In the genomic region with DNA sequence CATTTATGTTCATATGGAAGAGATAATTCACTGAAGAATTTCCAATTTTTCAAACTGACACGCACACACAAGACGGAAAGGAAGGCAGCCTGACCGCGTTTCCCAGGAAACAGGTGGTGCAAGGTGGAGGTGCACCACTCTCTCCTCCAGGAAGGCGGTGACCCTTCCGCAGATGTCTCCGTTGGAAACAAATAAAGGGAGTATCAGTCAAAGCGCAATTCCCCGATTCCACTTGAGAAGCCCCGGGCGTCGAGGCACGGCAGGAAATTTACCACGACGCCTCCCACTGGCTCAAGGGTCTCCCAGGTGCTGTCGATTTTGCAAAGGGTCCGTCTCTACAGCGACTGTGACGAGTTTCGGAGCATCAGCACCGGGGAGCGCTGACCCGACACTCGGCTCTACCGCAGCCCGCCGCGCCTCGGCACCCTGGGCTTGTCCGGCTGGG, we compare ENCODE assay signal across 9 cellular contexts. TPM values are rescaled to one million over a fixed set of nuclear protein-coding genes. Genes with fewer than 3 reads are reported as not detected.
DNase-seq lines count a peak whose midpoint lies in the region; ATAC-seq and TF ChIP-seq lines count a peak whose summit lies in the region.
"Had no signal": no experiment of that assay in that cellular context is flagged by ENCODE, and none has a peak within 500 bp of the region (broad histone marks: within the 10 kb centered on the region; RNA-seq: fewer than 3 reads in every experiment).

No MANE protein-coding gene starts in this region.

- no peak overlapping the region for H3K27ac ChIP-seq in smooth muscle cell (ENCODE audit: low read depth)
- H3K27ac ChIP-seq: foreskin keratinocyte had no signal

- no peak for DNase-seq in stimulated activated naive CD8-positive, alpha-beta T cell treated with anti-CD3 and anti-CD28 coated beads, Interleukin-15, Interleukin-2, amounts not matched to agents 100 U/mL and 50 U/mL, for 24 hours
- DNase-seq in WTC11 (ENCODE audit: low spot score), result peak; percentile 39
- peak; percentile 40 for DNase-seq in iPS DF 19.7 (ENCODE audit: low read depth, low spot score)
- DNase-seq in smooth muscle cell (lab: John Stamatoyannopoulos, UW; ENCODE audit: unreplicated experiment), result no peak
- no peak for DNase-seq in Ammon's horn (ENCODE audit: low spot score)
- DNase-seq in ureter (ENCODE audit: low spot score), result no peak

- CTCF ChIA-PET in WTC11 (lab: Charles Lee), result interaction anchor here (0.7 kb wide), 1 partner anchor 59 kb away, joined by 3 read pairs; no protein-coding TSS in a partner anchor

- TF ChIP-seq CTCF in WTC11 (IDR thresholded peaks at IDR 0.05) (no peak), smooth muscle cell (IDR thresholded peaks at IDR 0.05; ENCODE audit: borderline replicate concordance, insufficient read depth, poor library complexity, severe bottlenecking) (no peak)

- peak overlapping the region; percentile 85 for H3K4me3 Mint-ChIP-seq in stimulated activated naive CD8-positive, alpha-beta T cell treated with anti-CD3 and anti-CD28 coated beads, Interleukin-15, Interleukin-2, amounts not matched to agents 100 ng/mL and 50 ng/mL, for 24 hours
- H3K4me3 Mint-ChIP-seq in WTC11, result peak overlapping the region; percentile 87

- POLR2A ChIA-PET in WTC11 (lab: Charles Lee), result no interaction called here

- H3K4me1 Mint-ChIP-seq in stimulated activated naive CD8-positive, alpha-beta T cell treated with anti-CD3 and anti-CD28 coated beads, Interleukin-15, Interleukin-2, amounts not matched to agents 100 ng/mL and 50 ng/mL, for 24 hours (ENCODE audit: low read depth), result peaks cover 29% of the 10 kb centered on the region
- peaks cover 22% of the 10 kb centered on the region for H3K4me1 Mint-ChIP-seq in WTC11

- no peaks in the 10 kb centered on the region for H3K9me3 ChIP-seq in smooth muscle cell (replicated peaks; ENCODE audit: low read depth)

- H3K79me2 ChIP-seq in smooth muscle cell (ENCODE audit: low read depth), result no peaks in the 10 kb centered on the region

- peak overlapping the region; percentile 95 for H2AFZ ChIP-seq in smooth muscle cell (ENCODE audit: low read depth)

- peaks cover 24% of the 10 kb centered on the region for H3K9me3 Mint-ChIP-seq in stimulated activated naive CD8-positive, alpha-beta T cell treated with anti-CD3 and anti-CD28 coated beads, Interleukin-15, Interleukin-2, amounts not matched to agents 100 ng/mL and 50 ng/mL, for 24 hours
- H3K9me3 Mint-ChIP-seq in WTC11, result peaks cover 6% of the 10 kb centered on the region

- peak overlapping the region; percentile 83 for H3K27ac Mint-ChIP-seq in stimulated activated naive CD8-positive, alpha-beta T cell treated with anti-CD3 and anti-CD28 coated beads, Interleukin-15, Interleukin-2, amounts not matched to agents 100 ng/mL and 50 ng/mL, for 24 hours
- no peak overlapping the region; the same call in 1 of the 2 replicates for H3K27ac Mint-ChIP-seq in WTC11

- H3K27me3 Mint-ChIP-seq in stimulated activated naive CD8-positive, alpha-beta T cell treated with anti-CD3 and anti-CD28 coated beads, Interleukin-15, Interleukin-2, amounts not matched to agents 100 ng/mL and 50 ng/mL, for 24 hours, result peaks cover 20% of the 10 kb centered on the region
- peaks cover 48% of the 10 kb centered on the region for H3K27me3 Mint-ChIP-seq in WTC11 (ENCODE audit: low read depth)

- 1% methylated on average over 29 of the region's 30 CpGs for WGBS in smooth muscle cell (ENCODE audit: low lambda C conversion rate)

- H3K36me3 ChIP-seq in smooth muscle cell (ENCODE audit: low read depth), result no peaks in the 10 kb centered on the region

- peak overlapping the region; percentile 72 for H3K4me3 ChIP-seq in smooth muscle cell

- H3K4me2 ChIP-seq in smooth muscle cell, result peak overlapping the region; percentile 88

- peaks cover 17% of the 10 kb centered on the region for H3K36me3 Mint-ChIP-seq in stimulated activated naive CD8-positive, alpha-beta T cell treated with anti-CD3 and anti-CD28 coated beads, Interleukin-15, Interleukin-2, amounts not matched to agents 100 ng/mL and 50 ng/mL, for 24 hours (ENCODE audit: low read depth)
- peaks cover 7% of the 10 kb centered on the region for H3K36me3 Mint-ChIP-seq in WTC11

- peaks cover 9% of the 10 kb centered on the region for H3F3A ChIP-seq in smooth muscle cell (ENCODE audit: low read depth)

- peaks cover 6% of the 10 kb centered on the region for H3K4me1 ChIP-seq in smooth muscle cell (ENCODE audit: low read depth)

- peak overlapping the region; percentile 60 for H3K9ac ChIP-seq in smooth muscle cell (ENCODE audit: low read depth)

- no peak for ATAC-seq in stimulated activated naive CD8-positive, alpha-beta T cell treated with anti-CD3 and anti-CD28 coated beads, Interleukin-15, Interleukin-2, amounts not matched to agents 100 U/mL and 50 U/mL, for 24 hours
- ATAC-seq in WTC11 (peak; percentile 59), GM21367 (IDR thresholded peaks at IDR 0.05; ENCODE audit: unreplicated experiment) (no peak)

- peaks cover 23% of the 10 kb centered on the region for H3K27me3 ChIP-seq in smooth muscle cell (ENCODE audit: low read depth)

- no peaks in the 10 kb centered on the region for H4K20me1 ChIP-seq in smooth muscle cell (ENCODE audit: low read depth)

TF ChIP-seq in WTC11, 78 proteins besides CTCF, POLR2A, EP300 and RAD21:
- TF ChIP-seq ZBTB21 (CRISPR knock-in tag; IDR thresholded peaks at IDR 0.05; ENCODE audit: borderline replicate concordance), result 0 out of 2 replicates have a peak, but pooled peaks have one; percentile 58
- TF ChIP-seq, protein P1, sequence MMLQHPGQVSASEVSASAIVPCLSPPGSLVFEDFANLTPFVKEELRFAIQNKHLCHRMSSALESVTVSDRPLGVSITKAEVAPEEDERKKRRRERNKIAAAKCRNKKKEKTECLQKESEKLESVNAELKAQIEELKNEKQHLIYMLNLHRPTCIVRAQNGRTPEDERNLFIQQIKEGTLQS (CRISPR knock-in tag; conservative IDR thresholded peaks at IDR 0.05), result 0 out of 2 replicates have a peak, but pooled peaks have one; percentile 10
- TF ChIP-seq, protein P2, sequence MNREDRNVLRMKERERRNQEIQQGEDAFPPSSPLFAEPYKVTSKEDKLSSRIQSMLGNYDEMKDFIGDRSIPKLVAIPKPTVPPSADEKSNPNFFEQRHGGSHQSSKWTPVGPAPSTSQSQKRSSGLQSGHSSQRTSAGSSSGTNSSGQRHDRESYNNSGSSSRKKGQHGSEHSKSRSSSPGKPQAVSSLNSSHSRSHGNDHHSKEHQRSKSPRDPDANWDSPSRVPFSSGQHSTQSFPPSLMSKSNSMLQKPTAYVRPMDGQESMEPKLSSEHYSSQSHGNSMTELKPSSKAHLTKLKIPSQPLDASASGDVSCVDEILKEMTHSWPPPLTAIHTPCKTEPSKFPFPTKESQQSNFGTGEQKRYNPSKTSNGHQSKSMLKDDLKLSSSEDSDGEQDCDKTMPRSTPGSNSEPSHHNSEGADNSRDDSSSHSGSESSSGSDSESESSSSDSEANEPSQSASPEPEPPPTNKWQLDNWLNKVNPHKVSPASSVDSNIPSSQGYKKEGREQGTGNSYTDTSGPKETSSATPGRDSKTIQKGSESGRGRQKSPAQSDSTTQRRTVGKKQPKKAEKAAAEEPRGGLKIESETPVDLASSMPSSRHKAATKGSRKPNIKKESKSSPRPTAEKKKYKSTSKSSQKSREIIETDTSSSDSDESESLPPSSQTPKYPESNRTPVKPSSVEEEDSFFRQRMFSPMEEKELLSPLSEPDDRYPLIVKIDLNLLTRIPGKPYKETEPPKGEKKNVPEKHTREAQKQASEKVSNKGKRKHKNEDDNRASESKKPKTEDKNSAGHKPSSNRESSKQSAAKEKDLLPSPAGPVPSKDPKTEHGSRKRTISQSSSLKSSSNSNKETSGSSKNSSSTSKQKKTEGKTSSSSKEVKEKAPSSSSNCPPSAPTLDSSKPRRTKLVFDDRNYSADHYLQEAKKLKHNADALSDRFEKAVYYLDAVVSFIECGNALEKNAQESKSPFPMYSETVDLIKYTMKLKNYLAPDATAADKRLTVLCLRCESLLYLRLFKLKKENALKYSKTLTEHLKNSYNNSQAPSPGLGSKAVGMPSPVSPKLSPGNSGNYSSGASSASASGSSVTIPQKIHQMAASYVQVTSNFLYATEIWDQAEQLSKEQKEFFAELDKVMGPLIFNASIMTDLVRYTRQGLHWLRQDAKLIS (CRISPR knock-in tag; IDR thresholded peaks at IDR 0.05; ENCODE audit: borderline replicate concordance), result no peak

RNA-seq across cellular contexts. Expression of a gene that starts 0.8 kb away (rescaled TPM):
- total RNA-seq in WTC11 (2021), result 5.0 to 6.0 TPM (median 5.3 TPM) in 3 replicates
- 6.1 and 7.5 TPM in 2 replicates for total RNA-seq in smooth muscle cell
- polyA plus RNA-seq in smooth muscle cell, result 3.4 and 3.8 TPM in 2 replicates
- 13.4 TPM for total RNA-seq in ureter

RNA-seq across cellular contexts. Expression of a gene that starts 53.6 kb away (rescaled TPM):
- total RNA-seq in WTC11 (2021) (14.6 to 17.8 TPM (median 16.5 TPM) in 3 replicates), smooth muscle cell (37.7 and 39.9 TPM in 2 replicates), ureter (62.1 TPM)
- polyA plus RNA-seq in smooth muscle cell, result 14.6 and 15.0 TPM in 2 replicates

Comparison
In these comparisons a context has a peak if more than half of its experiments do, and no peak if none do; other contexts are left out.
1. DNase-seq: peak in WTC11 (single experiment) and iPS DF 19.7 (single experiment); none in stimulated activated naive CD8-positive, alpha-beta T cell treated with anti-CD3 and anti-CD28 coated beads, Interleukin-15, Interleukin-2, amounts not matched to agents 100 U/mL and 50 U/mL, for 24 hours (single experiment), smooth muscle cell (single experiment), Ammon's horn (single experiment) and ureter (single experiment).